ENCODE assay signal across 2 cellular contexts in the genomic region with DNA sequence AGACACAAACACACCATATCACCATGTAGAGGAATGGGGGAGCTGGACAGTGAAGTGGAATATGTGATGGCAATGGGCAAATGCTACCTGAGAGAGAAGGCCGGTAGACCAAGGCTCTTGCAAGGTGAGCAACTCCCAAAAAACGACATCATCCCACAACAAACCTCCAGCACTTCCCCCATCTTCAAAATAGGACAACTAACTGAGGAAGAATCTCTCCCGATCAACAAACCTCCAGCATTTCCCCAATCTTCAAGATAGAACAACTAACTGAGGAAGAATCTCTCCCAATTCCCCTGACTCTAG.
TF ChIP-seq lines count a peak whose summit lies in the region.

No MANE protein-coding gene starts in this region.

TF ChIP-seq in GM23338, 12 proteins besides CTCF, POLR2A, EP300 and RAD21 (continued from another document):
- TF ChIP-seq NANOG (IDR thresholded peaks at IDR 0.05; ENCODE audit: borderline replicate concordance) = no peak
- TF ChIP-seq, protein P1, sequence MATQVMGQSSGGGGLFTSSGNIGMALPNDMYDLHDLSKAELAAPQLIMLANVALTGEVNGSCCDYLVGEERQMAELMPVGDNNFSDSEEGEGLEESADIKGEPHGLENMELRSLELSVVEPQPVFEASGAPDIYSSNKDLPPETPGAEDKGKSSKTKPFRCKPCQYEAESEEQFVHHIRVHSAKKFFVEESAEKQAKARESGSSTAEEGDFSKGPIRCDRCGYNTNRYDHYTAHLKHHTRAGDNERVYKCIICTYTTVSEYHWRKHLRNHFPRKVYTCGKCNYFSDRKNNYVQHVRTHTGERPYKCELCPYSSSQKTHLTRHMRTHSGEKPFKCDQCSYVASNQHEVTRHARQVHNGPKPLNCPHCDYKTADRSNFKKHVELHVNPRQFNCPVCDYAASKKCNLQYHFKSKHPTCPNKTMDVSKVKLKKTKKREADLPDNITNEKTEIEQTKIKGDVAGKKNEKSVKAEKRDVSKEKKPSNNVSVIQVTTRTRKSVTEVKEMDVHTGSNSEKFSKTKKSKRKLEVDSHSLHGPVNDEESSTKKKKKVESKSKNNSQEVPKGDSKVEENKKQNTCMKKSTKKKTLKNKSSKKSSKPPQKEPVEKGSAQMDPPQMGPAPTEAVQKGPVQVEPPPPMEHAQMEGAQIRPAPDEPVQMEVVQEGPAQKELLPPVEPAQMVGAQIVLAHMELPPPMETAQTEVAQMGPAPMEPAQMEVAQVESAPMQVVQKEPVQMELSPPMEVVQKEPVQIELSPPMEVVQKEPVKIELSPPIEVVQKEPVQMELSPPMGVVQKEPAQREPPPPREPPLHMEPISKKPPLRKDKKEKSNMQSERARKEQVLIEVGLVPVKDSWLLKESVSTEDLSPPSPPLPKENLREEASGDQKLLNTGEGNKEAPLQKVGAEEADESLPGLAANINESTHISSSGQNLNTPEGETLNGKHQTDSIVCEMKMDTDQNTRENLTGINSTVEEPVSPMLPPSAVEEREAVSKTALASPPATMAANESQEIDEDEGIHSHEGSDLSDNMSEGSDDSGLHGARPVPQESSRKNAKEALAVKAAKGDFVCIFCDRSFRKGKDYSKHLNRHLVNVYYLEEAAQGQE (IDR thresholded peaks at IDR 0.05; ENCODE audit: unreplicated experiment) = no peak
- no peak for TF ChIP-seq EZH2 (IDR thresholded peaks at IDR 0.05; ENCODE audit: low read depth, unreplicated experiment)

TF ChIP-seq in WTC11, 78 proteins besides CTCF, POLR2A, EP300 and RAD21 (continued from another document):
- TF ChIP-seq ZNF219 (CRISPR knock-in tag; IDR thresholded peaks at IDR 0.05; ENCODE audit: borderline replicate concordance) = no peak
- TF ChIP-seq, protein P2, sequence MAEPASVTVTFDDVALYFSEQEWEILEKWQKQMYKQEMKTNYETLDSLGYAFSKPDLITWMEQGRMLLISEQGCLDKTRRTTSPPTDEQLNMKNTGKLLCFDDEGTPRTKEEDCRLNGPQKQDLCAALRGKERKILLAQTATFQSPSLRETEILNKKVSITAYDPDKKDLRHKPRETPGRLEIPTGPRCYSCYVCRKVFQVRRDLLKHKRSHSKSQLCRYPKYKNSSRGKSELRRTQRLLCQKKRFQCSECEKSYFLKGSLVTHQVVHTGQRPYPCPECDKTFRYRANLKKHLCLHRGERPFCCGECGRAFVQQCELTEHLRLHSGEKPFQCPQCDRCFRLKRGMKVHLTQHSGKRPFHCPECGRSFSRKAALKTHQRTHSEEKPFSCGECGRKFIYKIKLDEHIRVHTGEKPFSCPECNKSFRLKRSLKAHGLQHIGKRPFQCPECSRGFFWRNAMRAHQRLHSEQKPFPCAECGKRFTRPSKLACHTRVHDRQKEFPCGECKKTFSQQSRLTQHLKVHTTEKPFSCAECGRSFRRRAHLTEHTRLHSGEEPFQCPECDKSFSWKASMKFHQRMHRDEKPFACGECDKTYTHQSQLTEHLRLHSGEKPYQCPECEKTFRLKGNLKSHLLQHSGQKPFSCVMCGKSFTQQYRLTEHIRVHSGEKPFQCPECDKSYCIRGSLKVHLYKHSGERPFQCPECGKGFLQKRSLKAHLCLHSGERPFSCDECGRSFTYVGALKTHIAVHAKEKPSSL (CRISPR knock-in tag; conservative IDR thresholded peaks at IDR 0.05) = no peak
